ENCODE assay signal across 9 cellular contexts in the genomic region with DNA sequence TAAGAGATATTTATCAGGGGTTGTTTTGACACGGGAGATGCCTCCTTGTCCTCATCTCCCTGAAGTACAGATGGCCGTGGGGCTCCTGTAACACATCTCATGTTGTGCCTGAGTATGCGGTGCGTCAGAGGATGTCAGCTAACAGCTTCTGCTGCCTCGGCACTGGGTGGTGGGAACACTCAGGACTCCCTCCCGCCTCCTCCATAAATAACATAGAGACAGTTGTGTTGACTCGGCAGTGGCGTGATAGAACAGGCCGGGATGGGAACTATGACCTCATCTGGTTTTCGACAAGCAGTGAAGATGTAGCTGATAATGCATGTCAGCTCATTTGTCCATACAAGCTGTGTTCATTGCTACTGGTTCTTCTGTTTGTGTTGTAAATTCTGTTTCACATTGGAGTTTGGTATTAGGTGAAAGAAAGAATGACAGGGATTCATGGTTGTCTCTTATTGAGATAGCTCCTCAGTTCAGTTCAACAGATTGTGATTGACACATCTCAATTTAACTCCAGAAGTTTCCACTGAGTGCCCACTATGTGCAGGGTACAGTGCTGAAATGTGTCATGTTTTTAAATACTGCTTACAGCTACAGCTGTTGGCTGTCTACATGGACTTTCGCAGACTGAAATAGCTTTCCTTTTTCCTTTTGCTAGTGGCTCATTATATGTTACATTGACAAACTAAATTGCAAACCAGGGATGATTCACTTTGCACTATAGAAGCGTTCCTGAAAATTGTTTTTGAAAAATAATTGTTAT.
A peak's percentile ranks its signal among the peaks of the same experiment; 100 is the strongest.
DNase-seq lines count a peak whose midpoint lies in the region; ATAC-seq and TF ChIP-seq lines count a peak whose summit lies in the region.
"Had no signal": no experiment of that assay in that cellular context is flagged by ENCODE, and none has a peak within 500 bp of the region (broad histone marks: within the 10 kb centered on the region; RNA-seq: fewer than 3 reads in every experiment).

No MANE protein-coding gene starts in this region.

- DNase-seq in NCI-H524 (lab: John Stamatoyannopoulos, UW) (peak; percentile 49 to 59), NCI-H524 treated with DMSO at 0.1 percent for 48 hours (lab: John Stamatoyannopoulos, UW) (no peak), right cardiac atrium (peak in 1 of 3 donors; percentile 23), type B pancreatic cell (ENCODE audit: extremely low spot score, unreplicated experiment) (no peak), HK-2 (ENCODE audit: unreplicated experiment) (no peak), SIG-M5 treated with dmso at 0.1 percent for 504 hours (lab: John Stamatoyannopoulos, UW; ENCODE audit: unreplicated experiment) (no peak)
- DNase-seq: 8988T had no signal

- H3K27ac Mint-ChIP-seq in type B pancreatic cell = peak overlapping the region; percentile 50

- peaks cover 6% of the 10 kb centered on the region for H3K36me3 Mint-ChIP-seq in type B pancreatic cell

- peaks cover 22% of the 10 kb centered on the region for H3K4me1 Mint-ChIP-seq in type B pancreatic cell (ENCODE audit: unreplicated experiment)

- no peaks in the 10 kb centered on the region for H3K36me3 ChIP-seq in SU-DHL-6 (ENCODE audit: low read length)

- no peaks in the 10 kb centered on the region for H3K9me2 ChIP-seq in SU-DHL-6 (replicated peaks; ENCODE audit: insufficient read depth, low read length)

- H3K4me3 ChIP-seq in SU-DHL-6 (ENCODE audit: insufficient read depth, low read length, poor library complexity, severe bottlenecking) = no peak overlapping the region
- no peak overlapping the region for H3K4me3 ChIP-seq in right cardiac atrium (ENCODE audit: low read length)

- H3K9me3 ChIP-seq in SU-DHL-6 (ENCODE audit: insufficient read depth, low read length) (no peaks in the 10 kb centered on the region), right cardiac atrium (ENCODE audit: control insufficient read depth, low read length) (no peaks in the 10 kb centered on the region)

- WGBS in right cardiac atrium = 36% methylated on average over 12 of the region's 12 CpGs

- no peak for TF ChIP-seq CTCF in SU-DHL-6 (IDR thresholded peaks at IDR 0.05; ENCODE audit: insufficient read depth, low read length, poor library complexity, severe bottlenecking)
- no peak for TF ChIP-seq CTCF in type B pancreatic cell (conservative IDR thresholded peaks at IDR 0.05)

- H3K27ac ChIP-seq in SU-DHL-6 (ENCODE audit: low read depth, low read length) (peak overlapping the region; percentile 86), right cardiac atrium (ENCODE audit: low read length) (no peak overlapping the region)

- H3K4me3 Mint-ChIP-seq in type B pancreatic cell = peak overlapping the region; percentile 32

- H3K27me3 Mint-ChIP-seq in type B pancreatic cell = peaks cover 29% of the 10 kb centered on the region

- H3K4me2 ChIP-seq in SU-DHL-6 (ENCODE audit: low read depth, low read length, poor library complexity, severe bottlenecking) = peak overlapping the region; percentile 59

- H3K9ac ChIP-seq in SU-DHL-6 (ENCODE audit: low read length) = peak overlapping the region; percentile 34

- H3K79me2 ChIP-seq in SU-DHL-6 (ENCODE audit: insufficient read depth, low read length) = no peaks in the 10 kb centered on the region

- H3K9me3 Mint-ChIP-seq in type B pancreatic cell = no peaks in the 10 kb centered on the region

- H4K20me1 ChIP-seq in SU-DHL-6 (ENCODE audit: low read depth, low read length) = no peaks in the 10 kb centered on the region

- peaks cover 27% of the 10 kb centered on the region for H3F3A ChIP-seq in SU-DHL-6 (ENCODE audit: insufficient read depth)

- H3K27me3 ChIP-seq in SU-DHL-6 (ENCODE audit: low read length) (no peaks in the 10 kb centered on the region), right cardiac atrium (ENCODE audit: control insufficient read depth, insufficient read depth) (no peaks in the 10 kb centered on the region)

- H2AFZ ChIP-seq in SU-DHL-6 (ENCODE audit: low read depth, low read length, severe bottlenecking) = no peak overlapping the region

- intact Hi-C loops in right cardiac atrium (cut with DNase I) = no loop called here

- H3K4me1 ChIP-seq in right cardiac atrium (ENCODE audit: control insufficient read depth, insufficient read depth, low read length) = no peaks in the 10 kb centered on the region

- ATAC-seq in right cardiac atrium (peak; percentile 71 to 90), HG02642 (IDR thresholded peaks at IDR 0.05; ENCODE audit: poor library complexity, unreplicated experiment) (no peak)

Comparison
In these comparisons a context has a peak if more than half of its experiments do, and no peak if none do; other contexts are left out.
1. DNase-seq: peak in NCI-H524 (2 of 2); none in NCI-H524 treated with DMSO at 0.1 percent for 48 hours (single experiment), type B pancreatic cell (single experiment), HK-2 (single experiment) and SIG-M5 treated with dmso at 0.1 percent for 504 hours (single experiment).